In the genomic region with DNA sequence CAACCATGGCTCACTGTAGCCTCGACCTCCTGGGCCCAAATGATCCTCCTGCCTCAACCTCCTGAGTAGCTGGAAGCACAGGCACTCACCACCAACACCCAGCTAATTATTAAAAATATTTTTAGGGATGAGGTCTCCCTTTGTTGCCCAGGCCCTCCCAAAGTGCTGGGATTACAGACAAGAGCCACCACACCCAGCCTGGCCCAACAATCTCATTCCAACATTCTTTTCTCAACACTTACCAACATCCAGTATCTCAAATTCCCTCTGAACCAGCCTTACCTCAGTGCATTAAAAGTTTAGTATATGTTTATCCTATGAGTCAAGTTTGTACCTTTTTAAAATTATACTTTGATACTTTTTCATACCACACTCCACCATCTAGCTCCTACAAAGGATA, we compare ENCODE assay signal across 12 cellular contexts. TPM values are rescaled to one million over a fixed set of nuclear protein-coding genes. Genes with fewer than 3 reads are reported as not detected.
A peak's percentile ranks its signal among the peaks of the same experiment; 100 is the strongest.
DNase-seq lines count a peak whose midpoint lies in the region; ATAC-seq, FAIRE-seq and TF ChIP-seq lines count a peak whose summit lies in the region.
"Had no signal": no experiment of that assay in that cellular context is flagged by ENCODE, and none has a peak within 500 bp of the region (broad histone marks: within the 10 kb centered on the region; RNA-seq: fewer than 3 reads in every experiment).

No MANE protein-coding gene starts in this region.

- H3K4me3 ChIP-seq in HepG2 (replicated peaks in 1 of 3; ENCODE audit: insufficient read depth in 1 of 3, low read depth in 2 of 3, low read length in 3 of 3) (no peak overlapping the region), right lobe of liver (no peak overlapping the region), coronary artery (no peak overlapping the region), osteoblast (ENCODE audit: insufficient read depth, low read length) (no peak overlapping the region)

- CTCF ChIA-PET in HepG2 (lab: Yijun Ruan, JAX; ENCODE audit: low intra/inter-chr PET ratio, low total read pairs): no interaction called here

- H3K79me2 ChIP-seq in HepG2 (ENCODE audit: insufficient read depth, low read length) (peaks cover 43% of the 10 kb centered on the region), osteoblast (ENCODE audit: insufficient read depth, low read length) (peaks cover 75% of the 10 kb centered on the region)

- TF ChIP-seq POLR2A in HepG2 (IDR thresholded peaks at IDR 0.05; ENCODE audit: insufficient read depth in 1 of 2, low read depth in 2 of 2, low read length in 2 of 2) (no peak), right lobe of liver (IDR thresholded peaks at IDR 0.05) (no peak)

- WGBS in HepG2 (ENCODE audit: low lambda C conversion rate): 95% methylated on average over 1 of the region's 1 CpG
- 88% methylated on average over 1 of the region's 1 CpG for WGBS in right lobe of liver (ENCODE audit: insufficient coverage, low coverage, low lambda C conversion rate, missing lambda C conversion rate)

- H3K4me2 ChIP-seq in HepG2 (ENCODE audit: low read depth, low read length) (no peak overlapping the region), osteoblast (ENCODE audit: insufficient read depth, low read length) (no peak overlapping the region)

- POLR2A ChIA-PET in HepG2 (lab: Yijun Ruan, JAX): interaction anchor here (0.8 to 5.2 kb wide), 4 partner anchors 10 to 105 kb away, joined by 3 to 117 read pairs (median 38); no protein-coding TSS in a partner anchor

- no peak overlapping the region for H2AFZ ChIP-seq in HepG2 (ENCODE audit: low read length)
- no peak overlapping the region for H2AFZ ChIP-seq in osteoblast (ENCODE audit: low read length)

- H3K36me3 ChIP-seq in HepG2 (replicated peaks in 1 of 2; ENCODE audit: control insufficient read depth in 1 of 2, insufficient read depth in 2 of 2, low read length in 2 of 2) (peaks cover 3 to 40% of the 10 kb centered on the region in 2 experiments; a peak in 4 of 5 replicates), right lobe of liver (peaks cover 0 to 13% (median 6%) of the 10 kb centered on the region in 4 donors), osteoblast (ENCODE audit: insufficient read depth, low read length) (peaks cover 84% of the 10 kb centered on the region)

- FAIRE-seq in HepG2 (lab: Jason Lieb, UNC): no peak

- H3K9ac ChIP-seq in HepG2 (ENCODE audit: insufficient read depth, low read depth, low read length): 0 out of 2 replicates have a peak overlapping the region, but pooled peaks have one; percentile 13

- TF ChIP-seq RAD21 in HepG2 (CRISPR knock-in tag; IDR thresholded peaks at IDR 0.05): no peak

- H3K4me1 ChIP-seq in HepG2 (ENCODE audit: insufficient read depth, low read length) (peaks cover 88% of the 10 kb centered on the region), right lobe of liver (peaks cover 0 to 15% (median 0%) of the 10 kb centered on the region in 4 donors), osteoblast (ENCODE audit: insufficient read depth, low read length) (peaks cover 79% of the 10 kb centered on the region)

- no peaks in the 10 kb centered on the region for H3K9me3 ChIP-seq in HepG2 (ENCODE audit: low read length)
- H3K9me3 ChIP-seq in right lobe of liver: no peaks in the 10 kb centered on the region
- no peaks in the 10 kb centered on the region for H3K9me3 ChIP-seq in osteoblast (ENCODE audit: low read depth, low read length)
- H3K9me3 ChIP-seq: BE2C had no signal

- ATAC-seq in HepG2 (no peak), right lobe of liver (no peak), GM21423 (IDR thresholded peaks at IDR 0.05; ENCODE audit: unreplicated experiment) (no peak), HG02870 (IDR thresholded peaks at IDR 0.05; ENCODE audit: unreplicated experiment) (no peak)
- ATAC-seq: naive thymus-derived CD8-positive, alpha-beta T cell had no signal

- no peaks in the 10 kb centered on the region for H4K20me1 ChIP-seq in HepG2 (ENCODE audit: insufficient read depth, low read length)
- peaks cover 29% of the 10 kb centered on the region for H4K20me1 ChIP-seq in osteoblast (ENCODE audit: insufficient read depth, low read length)

- DNase-seq in HepG2 (ENCODE audit: low spot score) (no peak), right lobe of liver (no peak), coronary artery (ENCODE audit: low spot score) (no peak), osteoblast (ENCODE audit: insufficient read length, low spot score, missing footprints) (no peak), AG20443 (ENCODE audit: low spot score) (no peak), iPS-NIHi7 (ENCODE audit: extremely low spot score) (no peak)
- DNase-seq: BE2C; naive thymus-derived CD8-positive, alpha-beta T cell; NCI-H1105 treated with DMSO at 0.1 percent for 48 hours; stimulated activated naive CD4-positive, alpha-beta T cell had no signal

- intact Hi-C loops in HepG2 (cut with micrococcal nuclease; ENCODE audit: unreplicated experiment): loop anchor here (5.0 kb wide), 1 partner anchor 70 kb away; no protein-coding TSS in a partner anchor
- intact Hi-C loops in right lobe of liver (cut with DNase I): no loop called here

- peak overlapping the region; percentile 93 for H3K27ac ChIP-seq in HepG2 (ENCODE audit: extremely low read length, insufficient read depth, low read length)
- no peak overlapping the region for H3K27ac ChIP-seq in right lobe of liver
- peak overlapping the region; percentile 89 to 90 for H3K27ac ChIP-seq in coronary artery
- peak overlapping the region; percentile 96 for H3K27ac ChIP-seq in osteoblast (ENCODE audit: low read depth, low read length)

- TF ChIP-seq EP300 in HepG2 (IDR thresholded peaks at IDR 0.05; ENCODE audit: low read depth in 2 of 2, low read length in 2 of 2) (no peak), HepG2 (CRISPR knock-in tag; IDR thresholded peaks at IDR 0.05; ENCODE audit: borderline replicate concordance) (no peak)

- no TSS peak for BruUV-seq in HepG2 (replicated peaks; lab: Mats Ljungman, UMichigan)

- in situ Hi-C loops in HepG2 (cut with HindIII; ENCODE audit: extremely low pct_ligation_motif_present, low pct_unique_long_range_greater_than_20kb): no loop called here

- TF ChIP-seq CTCF in HepG2 (CRISPR knock-in tag; IDR thresholded peaks at IDR 0.05) (no peak), right lobe of liver (IDR thresholded peaks at IDR 0.05) (no peak), coronary artery (IDR thresholded peaks at IDR 0.05) (no peak), osteoblast (IDR thresholded peaks at IDR 0.05; ENCODE audit: extremely low read depth, low read depth, low read length) (no peak)

- H3K27me3 ChIP-seq in HepG2 (ENCODE audit: control insufficient read depth in 1 of 2, insufficient read depth in 2 of 2, low read length in 2 of 2): no peaks in the 10 kb centered on the region
- no peaks in the 10 kb centered on the region for H3K27me3 ChIP-seq in right lobe of liver
- H3K27me3 ChIP-seq in osteoblast (ENCODE audit: insufficient read depth, low read length): no peaks in the 10 kb centered on the region
- H3K27me3 ChIP-seq: BE2C had no signal

TF ChIP-seq in HepG2, 621 proteins besides CTCF, POLR2A, EP300 and RAD21 (continues in another document):
- TF ChIP-seq MXD3 (CRISPR knock-in tag; IDR thresholded peaks at IDR 0.05): no peak
- TF ChIP-seq PLRG1 (conservative IDR thresholded peaks at IDR 0.05): no peak
- TF ChIP-seq ZNF138 (CRISPR knock-in tag; IDR thresholded peaks at IDR 0.05; ENCODE audit: low read depth): no peak
- no peak for TF ChIP-seq ATF7-NPFF (CRISPR knock-in tag; IDR thresholded peaks at IDR 0.05; ENCODE audit: low read depth)
- no peak for TF ChIP-seq THAP11 (CRISPR knock-in tag; IDR thresholded peaks at IDR 0.05)
- no peak for TF ChIP-seq FOXJ3 (CRISPR knock-in tag; IDR thresholded peaks at IDR 0.05; ENCODE audit: borderline replicate concordance)
- no peak for TF ChIP-seq BATF2 (CRISPR knock-in tag; IDR thresholded peaks at IDR 0.05)

RNA-seq across cellular contexts. Expression of gene ANXA2, which starts 25.0 kb away (rescaled TPM):
- total RNA-seq in HepG2 (2016; rRNA removed; fragmentation: Illumina TruSeq; extraction: Trizol) (196 and 233 TPM in 2 replicates), right lobe of liver (100 to 1,000 TPM in 3 of 6 experiments, 10 to 100 TPM in 3; 62.2 to 419 (median 178) TPM), osteoblast (2,826 and 3,042 TPM in 2 replicates)
- total RNA-seq in HepG2 (2016; cell fraction: cytosol; rRNA removed; fragmentation: Illumina TruSeq; extraction: Trizol; ENCODE audit: low read depth): 267 and 332 TPM in 2 replicates
- total RNA-seq in HepG2 (2016; cell fraction: insoluble cytoplasmic fraction; rRNA removed; fragmentation: Illumina TruSeq; extraction: Trizol): 199 and 222 TPM in 2 replicates
- total RNA-seq in HepG2 (2016; cell fraction: membrane; rRNA removed; fragmentation: Illumina TruSeq; extraction: Trizol): 458 TPM in 2 replicates
- total RNA-seq in HepG2 (2016; cell fraction: nucleus; rRNA removed; fragmentation: Illumina TruSeq; extraction: Trizol): 71.2 and 77.0 TPM in 2 replicates
- polyA plus RNA-seq in HepG2 (2011; rRNA removed): 530 and 613 TPM in 2 replicates
- polyA plus RNA-seq in HepG2 (2011; cell fraction: cytosol; rRNA removed): 1,111 and 1,129 TPM in 2 replicates
- 334 and 382 TPM in 2 replicates for polyA plus RNA-seq in HepG2 (2011; cell fraction: nucleus; rRNA removed)
- polyA plus RNA-seq in HepG2 (2012): 408 and 609 TPM in 2 replicates
- 359 and 376 TPM in 2 replicates for polyA plus RNA-seq in HepG2 (2016; cell fraction: cytosol; fragmentation: Illumina TruSeq; extraction: Trizol; ENCODE audit: low read depth)
- polyA plus RNA-seq in HepG2 (2016; cell fraction: insoluble cytoplasmic fraction; fragmentation: Illumina TruSeq; extraction: Trizol; ENCODE audit: low read depth): 206 and 224 TPM in 2 replicates
- polyA plus RNA-seq in HepG2 (2016; cell fraction: membrane; fragmentation: Illumina TruSeq; extraction: Trizol; ENCODE audit: low read depth): 410 and 414 TPM in 2 replicates
- 104 and 114 TPM in 2 replicates for polyA plus RNA-seq in HepG2 (2016; cell fraction: nucleus; fragmentation: Illumina TruSeq; extraction: Trizol; ENCODE audit: insufficient read depth, low read depth)
- polyA minus RNA-seq in HepG2 (2011; rRNA and poly(A)+ RNA removed; ENCODE audit: low replicate concordance): 575 and 2,115 TPM in 2 replicates
- polyA minus RNA-seq in HepG2 (2011; cell fraction: cytosol; rRNA and poly(A)+ RNA removed): 200 and 206 TPM in 2 replicates
- 181 and 211 TPM in 2 replicates for polyA minus RNA-seq in HepG2 (2011; cell fraction: nucleus; rRNA and poly(A)+ RNA removed)

Comparison
In these comparisons a context has a peak if more than half of its experiments do, and no peak if none do; other contexts are left out.
1. H3K27ac ChIP-seq: peak in HepG2 (single experiment), coronary artery (2 of 2) and osteoblast (single experiment); none in right lobe of liver (0 of 3).